8 cellular contexts compared by ENCODE assay signal in the genomic region with DNA sequence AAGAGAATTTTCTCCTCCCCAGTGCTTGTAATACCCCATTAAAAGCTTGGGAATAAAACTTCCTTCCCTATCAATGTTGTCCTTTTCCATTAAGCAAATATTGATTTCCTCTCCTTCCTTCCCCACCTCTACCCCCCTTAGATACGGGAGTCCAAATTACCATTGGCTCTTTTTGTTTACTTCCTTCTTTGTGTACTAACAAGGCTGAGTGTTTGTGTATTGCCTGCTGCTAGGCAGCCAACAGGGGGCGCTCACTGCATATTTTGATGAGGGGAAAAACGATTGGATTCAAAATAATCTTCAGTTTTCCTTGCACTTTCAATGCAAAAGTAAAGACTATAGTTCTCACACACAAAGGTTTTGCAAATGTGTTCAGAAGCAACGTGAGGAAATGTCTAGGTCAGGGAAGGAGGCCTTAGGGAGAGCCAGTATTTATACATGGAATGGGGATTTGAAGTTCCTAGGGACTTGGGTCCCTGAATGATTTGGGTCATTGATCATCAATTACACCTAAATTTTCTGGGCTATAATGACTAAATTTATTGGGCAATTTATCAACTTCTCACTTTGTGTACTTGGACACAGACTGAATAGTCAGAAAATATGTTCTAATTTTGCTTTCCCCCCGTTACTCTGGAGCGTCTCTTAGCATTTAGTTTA.
DNase-seq lines count a peak whose midpoint lies in the region; ATAC-seq, FAIRE-seq and TF ChIP-seq lines count a peak whose summit lies in the region.

No MANE protein-coding gene starts in this region.

- DNase-seq in NCI-H2107 (lab: John Stamatoyannopoulos, UW): peak; percentile 43
- DNase-seq in effector CD4-positive, alpha-beta T cell: peak; percentile 12
- DNase-seq in midbrain (lab: John Stamatoyannopoulos, UW): peak; percentile 57
- peak in 34 of 49 donors; percentile 2 to 63 (median 33) for DNase-seq in substantia nigra (lab: John Stamatoyannopoulos, UW)

- H3K4me3 ChIP-seq in WI38 (ENCODE audit: low read depth, low read length): no peak overlapping the region

- H3K27ac ChIP-seq in substantia nigra (ENCODE audit: low read depth, low read length, poor library complexity, severe bottlenecking): no peak overlapping the region

- TF ChIP-seq CTCF in GM12874 (IDR thresholded peaks at IDR 0.05; ENCODE audit: insufficient read depth, low read depth, low read length) (peak; percentile 84), WI38 (IDR thresholded peaks at IDR 0.05; ENCODE audit: low read depth, low read length) (peak; percentile 96)

- FAIRE-seq in A204.1 (lab: Jason Lieb, UNC): peak; percentile 43

- ATAC-seq in HG02870 (IDR thresholded peaks at IDR 0.05; ENCODE audit: unreplicated experiment): peak; percentile 82
